Comparison of ENCODE assay signal across 1 cellular context in genomic region chr2:233062946-233063268, GRCh38.
TF ChIP-seq lines count a peak whose summit lies in the region.

No MANE protein-coding gene starts in this region.

TF ChIP-seq in H1, 55 proteins besides CTCF, POLR2A, EP300 and RAD21:
- no peak for TF ChIP-seq CEBPB (IDR thresholded peaks at IDR 0.05; ENCODE audit: low read depth, low read length)
- TF ChIP-seq CREB1 (IDR thresholded peaks at IDR 0.05): no peak
- TF ChIP-seq JUND (IDR thresholded peaks at IDR 0.05; ENCODE audit: low read length): no peak
- no peak for TF ChIP-seq TEAD4 (IDR thresholded peaks at IDR 0.05; ENCODE audit: low read depth, low read length)
- no peak for TF ChIP-seq NANOG (IDR thresholded peaks at IDR 0.05; ENCODE audit: insufficient read depth, low read depth, low read length, poor library complexity, severe bottlenecking)
- TF ChIP-seq GTF2F1 (IDR thresholded peaks at IDR 0.05; ENCODE audit: borderline replicate concordance, low read depth, low read length): no peak
- no peak for TF ChIP-seq CBX5 (IDR thresholded peaks at IDR 0.05; ENCODE audit: low read depth, low read length)
- TF ChIP-seq PHF8 (conservative IDR thresholded peaks at IDR 0.05; ENCODE audit: low read depth, low read length): no peak
- no peak for TF ChIP-seq BACH1 (IDR thresholded peaks at IDR 0.05; ENCODE audit: low read length)
- no peak for TF ChIP-seq SP4 (IDR thresholded peaks at IDR 0.05; ENCODE audit: low read length)
- TF ChIP-seq EGR1 (IDR thresholded peaks at IDR 0.05; ENCODE audit: borderline replicate concordance, low read depth, low read length): no peak
- TF ChIP-seq KDM1A (IDR thresholded peaks at IDR 0.05; ENCODE audit: borderline replicate concordance, low read length): no peak
- TF ChIP-seq CHD1 (IDR thresholded peaks at IDR 0.05; ENCODE audit: low read depth, low read length): no peak
